8 cellular contexts compared by ENCODE assay signal in genomic region chr3:36707623-36708409, GRCh38. TPM values are rescaled to one million over a fixed set of nuclear protein-coding genes. Genes with fewer than 3 reads are reported as not detected.
DNase-seq lines count a peak whose midpoint lies in the region; ATAC-seq, FAIRE-seq and TF ChIP-seq lines count a peak whose summit lies in the region.

No MANE protein-coding gene starts in this region.

- TF ChIP-seq EP300 in H1 (IDR thresholded peaks at IDR 0.05; ENCODE audit: borderline replicate concordance in 1 of 2, low read depth in 2 of 2, low read length in 2 of 2) (no peak), sigmoid colon (IDR thresholded peaks at IDR 0.05) (no peak)

- H3K4ac ChIP-seq in H1 (replicated peaks; ENCODE audit: insufficient read length, low read depth, low read length) = no peak overlapping the region

- no peak overlapping the region for H2BK120ac ChIP-seq in H1 (replicated peaks; ENCODE audit: low read depth, low read length)

- H3K14ac ChIP-seq in H1 (ENCODE audit: insufficient read length) = no peak overlapping the region

- H3K56ac ChIP-seq in H1 (replicated peaks; ENCODE audit: insufficient read length, low read depth, low read length) = no peak overlapping the region

- TF ChIP-seq RAD21 in H1 (IDR thresholded peaks at IDR 0.05 in 1 of 2, conservative IDR thresholded peaks at IDR 0.05 in 1 of 2; ENCODE audit: low read depth in 2 of 2, low read length in 2 of 2) = peak; percentile 40 to 53

- H3K23ac ChIP-seq in H1 (ENCODE audit: insufficient read length) = no peak overlapping the region

- peak; percentile 42 for FAIRE-seq in H1 (lab: Jason Lieb, UNC)

- H4K8ac ChIP-seq in H1 (ENCODE audit: extremely low read depth, insufficient read depth, low read length) = no peak overlapping the region

- no peaks in the 10 kb centered on the region for H3K23me2 ChIP-seq in H1 (ENCODE audit: low read depth, low read length)

- peaks cover 46% of the 10 kb centered on the region for H3K4me1 ChIP-seq in Karpas-422 (ENCODE audit: low read length)
- H3K4me1 ChIP-seq in H1 (replicated peaks in 1 of 4; ENCODE audit: control insufficient read depth in 3 of 4, insufficient read depth in 4 of 4, low read length in 3 of 4) = no peaks in the 10 kb centered on the region
- no peaks in the 10 kb centered on the region for H3K4me1 ChIP-seq in sigmoid colon

- no peak overlapping the region for H2BK15ac ChIP-seq in H1 (ENCODE audit: low read length)

- H3K4me2 ChIP-seq in Karpas-422 (ENCODE audit: low read depth, low read length, poor library complexity, severe bottlenecking) (peak overlapping the region; percentile 64), H1 (ENCODE audit: insufficient read depth in 1 of 2, low read depth in 2 of 2, low read length in 2 of 2) (no peak overlapping the region)

- no peak overlapping the region for H3K27ac ChIP-seq in Karpas-422 (ENCODE audit: low read length)
- no peak overlapping the region for H3K27ac ChIP-seq in H1 (ENCODE audit: low read depth, low read length)
- H3K27ac ChIP-seq in sigmoid colon = no peak overlapping the region

- no peak overlapping the region for H3K4me3 ChIP-seq in Karpas-422 (ENCODE audit: low read length)
- H3K4me3 ChIP-seq in H1 (ENCODE audit: extremely low read depth in 1 of 4, insufficient read depth in 2 of 4, low read depth in 3 of 4, low read length in 4 of 4) = no peak overlapping the region
- no peak overlapping the region for H3K4me3 ChIP-seq in sigmoid colon

- no peak for TF ChIP-seq POLR2A in H1 (IDR thresholded peaks at IDR 0.05; ENCODE audit: control extremely low read depth in 1 of 2, low read depth in 2 of 2, low read length in 2 of 2)
- no peak for TF ChIP-seq POLR2A in sigmoid colon (IDR thresholded peaks at IDR 0.05)

- no peak overlapping the region for H2BK20ac ChIP-seq in H1 (ENCODE audit: low read length)

- H3K36me3 ChIP-seq in Karpas-422 (ENCODE audit: insufficient read depth, low read length) (no peaks in the 10 kb centered on the region), H1 (ENCODE audit: control insufficient read depth in 2 of 4, insufficient read depth in 4 of 4, low read length in 3 of 4) (no peaks in the 10 kb centered on the region), sigmoid colon (no peaks in the 10 kb centered on the region)

- POLR2A ChIA-PET in H1 (lab: Charles Lee; ENCODE audit: partially characterized antibody) = no interaction called here

- WGBS in H1 (ENCODE audit: extremely low coverage in 1 of 2, insufficient coverage in 1 of 2, insufficient read length in 1 of 2, insufficient replicate concordance in 2 of 2, low coverage in 1 of 2, low lambda C conversion rate in 2 of 2, missing lambda C conversion rate in 1 of 2), 2 experiments = 76% methylated on average over 6 of the region's 6 CpGs; no CpG with 5 or more reads in 1 of the 2 experiments
- 50 to 56% methylated on average over 6 of the region's 6 CpGs for WGBS in sigmoid colon, 2 donors

- H3K9me2 ChIP-seq in Karpas-422 (replicated peaks; ENCODE audit: insufficient read depth, low read length) = no peaks in the 10 kb centered on the region

- peak; percentile 61 for ATAC-seq in GM19467 (IDR thresholded peaks at IDR 0.05; ENCODE audit: unreplicated experiment)

- no peak overlapping the region for H2AK5ac ChIP-seq in H1 (ENCODE audit: low read depth, low read length)

- intact Hi-C loops in sigmoid colon (cut with DNase I) = no loop called here

- no peak overlapping the region for H3K9ac ChIP-seq in Karpas-422 (ENCODE audit: low read length)
- H3K9ac ChIP-seq in H1 (replicated peaks in 1 of 4; ENCODE audit: extremely low read depth in 1 of 4, low read depth in 3 of 4, low read length in 3 of 4) = no peak overlapping the region

- no peak overlapping the region for H2BK5ac ChIP-seq in H1 (ENCODE audit: low read depth, low read length)

- no peaks in the 10 kb centered on the region for H4K20me1 ChIP-seq in Karpas-422 (ENCODE audit: insufficient read depth, low read depth, low read length)
- no peaks in the 10 kb centered on the region for H4K20me1 ChIP-seq in H1 (replicated peaks in 1 of 2; ENCODE audit: control insufficient read depth in 1 of 2, insufficient read depth in 2 of 2, low read length in 2 of 2)

- H3K79me1 ChIP-seq in H1 (ENCODE audit: low read depth, low read length) = no peaks in the 10 kb centered on the region

- H3K27me3 ChIP-seq in Karpas-422 (ENCODE audit: low read length) (no peaks in the 10 kb centered on the region), H1 (replicated peaks in 1 of 4; ENCODE audit: control insufficient read depth in 3 of 4, extremely low read depth in 1 of 4, insufficient read depth in 3 of 4, low read length in 3 of 4) (no peaks in the 10 kb centered on the region), sigmoid colon (no peaks in the 10 kb centered on the region)

- H2AFZ ChIP-seq in Karpas-422 (ENCODE audit: low read length) (peak overlapping the region; percentile 68; the same call in 1 of the 2 replicates), H1 (ENCODE audit: low read length) (no peak overlapping the region)

- TF ChIP-seq CTCF in H1 (IDR thresholded peaks at IDR 0.05; ENCODE audit: control extremely low read depth in 1 of 3, insufficient read depth in 1 of 3, low read depth in 1 of 3, low read length in 3 of 3) (peak in 2 of 3 experiments; percentile 10 to 38; a peak in 2 of 4 replicates), sigmoid colon (IDR thresholded peaks at IDR 0.05) (no peak)

- no peak overlapping the region for H2BK12ac ChIP-seq in H1 (ENCODE audit: low read depth, low read length)

- H4K91ac ChIP-seq in H1 (replicated peaks; ENCODE audit: insufficient read length, low read length) = no peak overlapping the region

- H3K9me3 ChIP-seq in Karpas-422 (ENCODE audit: low read length) = no peaks in the 10 kb centered on the region
- H3K9me3 ChIP-seq in H1 (ENCODE audit: insufficient read depth in 2 of 2, low read depth in 1 of 2, low read length in 1 of 2) = no peaks in the 10 kb centered on the region
- no peaks in the 10 kb centered on the region for H3K9me3 ChIP-seq in sigmoid colon

- H3K79me2 ChIP-seq in Karpas-422 (ENCODE audit: low read length) (no peaks in the 10 kb centered on the region), H1 (ENCODE audit: control insufficient read depth in 1 of 2, insufficient read depth in 2 of 2, low read length in 2 of 2) (no peaks in the 10 kb centered on the region)

- no peak overlapping the region for H4K5ac ChIP-seq in H1 (ENCODE audit: insufficient read length, low read depth, low read length)

- H3K18ac ChIP-seq in H1 (ENCODE audit: extremely low read depth, low read length) = no peak overlapping the region

- DNase-seq in AML-193 (lab: John Stamatoyannopoulos, UW) (peak; percentile 73 to 78), Karpas-422 (peak; percentile 88), H1 (ENCODE audit: low read depth in 1 of 2, low spot score in 2 of 2) (no peak), sigmoid colon (no peak), islet precursor cell (no peak), NCI-H345 (lab: John Stamatoyannopoulos, UW) (no peak), NCI-H2196 treated with DMSO at 0.1 percent for 48 hours (lab: John Stamatoyannopoulos, UW; ENCODE audit: unreplicated experiment) (no peak)

- CTCF ChIA-PET in H1 (lab: Charles Lee; ENCODE audit: partially characterized antibody) = interaction anchor here (0.6 to 4.6 kb wide), 8 partner anchors 8 to 744 kb away, joined by 3 to 20 read pairs (median 4); no protein-coding TSS in a partner anchor

TF ChIP-seq in H1, 55 proteins besides CTCF, POLR2A, EP300 and RAD21:
- TF ChIP-seq NANOG (IDR thresholded peaks at IDR 0.05; ENCODE audit: insufficient read depth, low read depth, low read length, poor library complexity, severe bottlenecking) (no peak), SP4 (IDR thresholded peaks at IDR 0.05; ENCODE audit: low read length) (no peak), NRF1 (IDR thresholded peaks at IDR 0.05; ENCODE audit: low read depth, low read length) (no peak), SIX5 (IDR thresholded peaks at IDR 0.05; ENCODE audit: low read depth, low read length) (no peak), POLR2AphosphoS5 (IDR thresholded peaks at IDR 0.05; ENCODE audit: low read depth, low read length) (no peak), BACH1 (IDR thresholded peaks at IDR 0.05; ENCODE audit: low read length) (peak; percentile 77), MAFK (IDR thresholded peaks at IDR 0.05; ENCODE audit: low read depth, low read length) (peak; percentile 31; the same call in 1 of the 2 replicates), SUZ12 (IDR thresholded peaks at IDR 0.05; ENCODE audit: low read length) (no peak), CHD1 (IDR thresholded peaks at IDR 0.05; ENCODE audit: low read depth, low read length) (no peak), CHD2 (IDR thresholded peaks at IDR 0.05; ENCODE audit: low read length) (no peak), CBX8 (IDR thresholded peaks at IDR 0.05; ENCODE audit: borderline replicate concordance, low read depth, low read length) (no peak), SAP30 (IDR thresholded peaks at IDR 0.05; ENCODE audit: insufficient read depth, insufficient replicate concordance, low read length) (no peak)

RNA-seq across cellular contexts. Expression of gene DCLK3, which starts 56.5 kb away (rescaled TPM):
- not detected in 2 replicates for total RNA-seq in Karpas-422 (2014; rRNA removed; shearing (Covaris generic); ENCODE audit: low replicate concordance)
- total RNA-seq in H1 (2021; fragmentation: NEBNext Ultra II Directional; extraction: Animal tissue kit (Norgen Biotek cat#: 25700)) = 0.63 and 0.69 TPM in 2 replicates
- polyA plus RNA-seq in H1 (2011; rRNA removed) (0.27 TPM in 2 replicates), sigmoid colon (under 1 TPM in 2 of 3 donors, not detected in 1; 0.12 to 0.23 TPM)
- polyA plus RNA-seq in H1 (2011; cell fraction: cytosol; rRNA removed) = 0.49 TPM
- 0.44 TPM for polyA plus RNA-seq in H1 (2011; cell fraction: nucleus; rRNA removed)
- polyA plus RNA-seq in H1 (2012, experiment 1 of 2) = 0.76 to 1.4 TPM (median 0.85 TPM) in 4 replicates
- 0.28 TPM for polyA plus RNA-seq in H1 (2012, experiment 2 of 2)
- polyA plus RNA-seq in H1 (2013, experiment 1 of 2) = 0.55 TPM
- 0.64 TPM for polyA plus RNA-seq in H1 (2013, experiment 2 of 2)
- 0.38 and 0.83 TPM in 2 replicates for polyA minus RNA-seq in H1 (2011; rRNA and poly(A)+ RNA removed)
- polyA minus RNA-seq in H1 (2011; cell fraction: cytosol; rRNA and poly(A)+ RNA removed) = 0.44 TPM
- polyA minus RNA-seq in H1 (2011; cell fraction: nucleus; rRNA and poly(A)+ RNA removed) = 0.50 TPM
- under 1 TPM in 3 of 4 donors, not detected in 1; 0.14 to 0.36 (median 0.28) TPM for total RNA-seq in sigmoid colon

Comparison
In these comparisons a context has a peak if more than half of its experiments do, and no peak if none do; other contexts are left out.
1. DNase-seq: peak in AML-193 (2 of 2) and Karpas-422 (single experiment); none in H1 (0 of 2), sigmoid colon (single experiment), islet precursor cell (single experiment), NCI-H345 (single experiment) and NCI-H2196 treated with DMSO at 0.1 percent for 48 hours (single experiment).
2. CTCF ChIP-seq: peak in H1 (2 of 3); none in sigmoid colon (0 of 4).